ENCODE assay signal across 8 cellular contexts in the genomic region with DNA sequence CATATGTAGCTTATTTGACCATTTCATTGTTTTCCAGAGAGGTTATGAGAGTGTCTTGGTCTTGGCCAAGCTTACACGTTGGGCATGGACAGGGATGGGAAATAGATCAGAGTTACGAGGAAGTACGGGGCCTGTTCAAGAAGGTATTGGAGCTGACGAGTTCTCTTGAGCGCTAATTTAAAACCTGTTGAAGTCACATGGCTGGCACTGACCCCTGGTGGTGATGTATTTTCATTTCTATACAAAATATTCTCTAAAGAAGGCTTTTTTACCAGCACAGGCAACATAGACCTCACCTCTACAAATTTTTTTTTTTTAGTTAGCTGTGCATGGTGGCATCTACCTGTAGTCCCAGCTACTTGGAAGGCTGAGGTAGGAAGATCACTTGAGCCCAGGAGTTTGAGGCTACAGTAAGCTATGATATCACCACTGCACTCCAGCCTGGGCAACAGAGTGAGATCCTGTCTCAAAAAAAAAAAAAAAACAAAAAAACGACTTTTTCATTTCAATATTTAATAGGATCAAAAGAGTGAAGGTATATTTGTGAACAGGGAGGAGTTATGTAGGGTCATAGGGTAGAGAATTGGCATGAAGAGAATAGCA. TPM values are rescaled to one million over a fixed set of nuclear protein-coding genes. Genes with fewer than 3 reads are reported as not detected.
A peak's percentile ranks its signal among the peaks of the same experiment; 100 is the strongest.
DNase-seq lines count a peak whose midpoint lies in the region; ATAC-seq, FAIRE-seq and TF ChIP-seq lines count a peak whose summit lies in the region.

No MANE protein-coding gene starts in this region.

- no peak for DNase-seq in AG09309 (ENCODE audit: low read depth)
- peak; percentile 15 for DNase-seq in GM18507 (ENCODE audit: extremely low spot score, insufficient read length, low read depth)
- DNase-seq in WERI-Rb-1 = peak; percentile 60
- peak; percentile 24 to 34 for DNase-seq in central memory CD8-positive, alpha-beta T cell (ENCODE audit: low spot score in 2 of 2)
- no peak for DNase-seq in left lung
- peak; percentile 21 to 36 for DNase-seq in stimulated activated CD8-positive, alpha-beta memory T cell treated with anti-CD3 and anti-CD28 coated beads, Interleukin-7, amount 100 ng/mL, for 1 hour (ENCODE audit: low read depth in 2 of 2)
- DNase-seq in cortex of kidney (lab: John Stamatoyannopoulos, UW) = no peak

- H3K27ac ChIP-seq in WERI-Rb-1 (no peak overlapping the region), left lung (peak overlapping the region in 1 of 2 donors; percentile 19)

- H3K9me3 ChIP-seq in Loucy (ENCODE audit: insufficient read depth, low read depth, low read length) (no peaks in the 10 kb centered on the region), WERI-Rb-1 (ENCODE audit: severe bottlenecking) (no peaks in the 10 kb centered on the region), left lung (no peaks in the 10 kb centered on the region)

- FAIRE-seq in GM18507 (lab: Jason Lieb, UNC) = peak; percentile 70

- H2AFZ ChIP-seq in Loucy (ENCODE audit: low read length) = no peak overlapping the region

- no peaks in the 10 kb centered on the region for H3K9me3 Mint-ChIP-seq in central memory CD8-positive, alpha-beta T cell

- H3K4me3 Mint-ChIP-seq in central memory CD8-positive, alpha-beta T cell = no peak overlapping the region

- peak; percentile 41 for TF ChIP-seq CTCF in AG09309 (IDR thresholded peaks at IDR 0.05; ENCODE audit: control insufficient read depth, insufficient read depth, low read depth, low read length, missing control alignments)
- peak; percentile 72 for TF ChIP-seq CTCF in Loucy (conservative IDR thresholded peaks at IDR 0.05; ENCODE audit: low read length)
- TF ChIP-seq CTCF in WERI-Rb-1 (IDR thresholded peaks at IDR 0.05; ENCODE audit: low read depth, low read length) = peak; percentile 54
- peak in 1 of 2 donors; percentile 37 for TF ChIP-seq CTCF in left lung (IDR thresholded peaks at IDR 0.05)

- H3K9me2 ChIP-seq in Loucy (replicated peaks; ENCODE audit: low read depth, low read length) = no peaks in the 10 kb centered on the region

- no peak overlapping the region for H3K4me3 ChIP-seq in AG09309 (ENCODE audit: control insufficient read depth, low read depth, low read length)
- H3K4me3 ChIP-seq in Loucy (ENCODE audit: low read length, poor library complexity, severe bottlenecking) = no peak overlapping the region
- no peak overlapping the region for H3K4me3 ChIP-seq in WERI-Rb-1 (ENCODE audit: low read depth, low read length)
- H3K4me3 ChIP-seq in left lung = no peak overlapping the region

- H3K79me2 ChIP-seq in Loucy (ENCODE audit: insufficient read depth, low read length) = peaks cover 24% of the 10 kb centered on the region; the same call in 1 of the 2 replicates

- H3K9ac ChIP-seq in Loucy (ENCODE audit: low read depth, low read length, poor library complexity, severe bottlenecking) = no peak overlapping the region

- peak overlapping the region; percentile 55 for H3K27ac Mint-ChIP-seq in central memory CD8-positive, alpha-beta T cell (ENCODE audit: low read depth)

- intact Hi-C loops in left lung (cut with DNase I) = loop anchor here in 1 of 2 donors (5.0 kb wide), 1 partner anchor 164 kb away; no protein-coding TSS in a partner anchor

- H3K36me3 ChIP-seq in Loucy (ENCODE audit: insufficient read depth, low read length) (peaks cover 76% of the 10 kb centered on the region), WERI-Rb-1 (peaks cover 57% of the 10 kb centered on the region), left lung (peaks cover 0 to 75% of the 10 kb centered on the region in 2 donors)

- H3F3A ChIP-seq in Loucy (ENCODE audit: low read depth) = no peaks in the 10 kb centered on the region

- H3K4me1 Mint-ChIP-seq in central memory CD8-positive, alpha-beta T cell = peaks cover 29% of the 10 kb centered on the region

- ATAC-seq in central memory CD8-positive, alpha-beta T cell (replicated peaks; ENCODE audit: extremely low read depth, poor library complexity, severe bottlenecking) = peak; percentile 47
- peak; percentile 76 for ATAC-seq in left lung

- peaks cover 6% of the 10 kb centered on the region for H3K4me1 ChIP-seq in Loucy (ENCODE audit: insufficient read depth, low read length, poor library complexity, severe bottlenecking)
- peaks cover 0 to 46% of the 10 kb centered on the region in 2 donors for H3K4me1 ChIP-seq in left lung

- peaks cover 34% of the 10 kb centered on the region for H3K36me3 Mint-ChIP-seq in central memory CD8-positive, alpha-beta T cell (ENCODE audit: insufficient read depth)

- H3K4me2 ChIP-seq in Loucy (ENCODE audit: low read depth, low read length, poor library complexity, severe bottlenecking) = no peak overlapping the region

- H3K27me3 ChIP-seq in Loucy (ENCODE audit: insufficient read depth, low read length, poor library complexity, severe bottlenecking) = no peaks in the 10 kb centered on the region
- H3K27me3 ChIP-seq in WERI-Rb-1 (ENCODE audit: insufficient read depth, low read depth, severe bottlenecking) = no peaks in the 10 kb centered on the region
- no peaks in the 10 kb centered on the region for H3K27me3 ChIP-seq in left lung

- no peaks in the 10 kb centered on the region for H3K27me3 Mint-ChIP-seq in central memory CD8-positive, alpha-beta T cell

- peaks cover 5% of the 10 kb centered on the region for H4K20me1 ChIP-seq in Loucy (ENCODE audit: insufficient read depth, low read length, poor library complexity, severe bottlenecking)

RNA-seq across cellular contexts. Expression of a gene that starts 19.6 kb away (rescaled TPM):
- total RNA-seq in left lung = 100 to 1,000 TPM; 150 to 165 TPM

Comparison
In these comparisons a context has a peak if more than half of its experiments do, and no peak if none do; other contexts are left out.
1. DNase-seq: peak in GM18507 (single experiment), WERI-Rb-1 (single experiment), central memory CD8-positive, alpha-beta T cell (2 of 2) and stimulated activated CD8-positive, alpha-beta memory T cell treated with anti-CD3 and anti-CD28 coated beads, Interleukin-7, amount 100 ng/mL, for 1 hour (2 of 2); none in AG09309 (single experiment), left lung (0 of 2) and cortex of kidney (single experiment).